23 cellular contexts compared by ENCODE assay signal in the genomic region with DNA sequence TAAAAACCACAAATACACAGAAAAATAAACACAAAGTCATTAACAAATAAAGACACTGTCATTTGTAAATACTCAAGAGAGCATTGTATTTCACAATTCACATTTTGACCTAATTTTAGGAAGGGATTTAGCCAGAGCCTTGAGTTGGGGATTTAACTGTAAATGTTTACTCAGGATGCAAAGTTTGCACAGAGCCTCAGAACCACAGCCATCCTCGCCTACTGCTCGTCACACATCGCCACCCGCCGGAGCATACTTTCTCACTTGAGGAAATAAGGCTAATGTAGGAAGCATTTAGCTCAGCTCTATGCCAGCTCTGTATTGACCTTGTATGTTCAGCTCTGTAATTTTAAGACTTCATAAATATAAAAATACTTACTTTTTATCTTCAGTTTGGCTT.
A peak's percentile ranks its signal among the peaks of the same experiment; 100 is the strongest.
DNase-seq lines count a peak whose midpoint lies in the region; ATAC-seq and TF ChIP-seq lines count a peak whose summit lies in the region.
"Had no signal": no experiment of that assay in that cellular context is flagged by ENCODE, and none has a peak within 500 bp of the region (broad histone marks: within the 10 kb centered on the region; RNA-seq: fewer than 3 reads in every experiment).

No MANE protein-coding gene starts in this region.

- peak; percentile 7 for DNase-seq in Daoy (ENCODE audit: low read depth)
- DNase-seq in NCI-H1930 (lab: John Stamatoyannopoulos, UW), result peak; percentile 35 to 59
- DNase-seq in SHP77 treated with DMSO at 0.1 percent for 48 hours (lab: John Stamatoyannopoulos, UW), result peak; percentile 51
- peak; percentile 8 for DNase-seq in mesendoderm
- no peak for DNase-seq in spleen
- DNase-seq in NK-92 (lab: John Stamatoyannopoulos, UW; ENCODE audit: unreplicated experiment), result no peak
- DNase-seq: activated naive CD8-positive, alpha-beta T cell treated with anti-CD3 and anti-CD28 coated beads, Interleukin-2, amount 10 ng/mL, durations not matched to agents 7 days and 5 days; CD4-positive, alpha-beta T cell; DND-41; endodermal cell; Karpas-422; left colon; NCI-H1436; NCI-H2227 treated with DMSO at 0.1 percent for 48 hours; stimulated activated CD4-positive, alpha-beta T cell treated with anti-CD3 and anti-CD28 coated beads, Interleukin-2, amount 100 ng/mL, for 24 hours; stimulated activated naive CD4-positive, alpha-beta T cell; SW 1271 had no signal

- no peak overlapping the region for H3K27ac ChIP-seq in mesendoderm (ENCODE audit: low read depth, low read length)
- H3K27ac ChIP-seq in spleen, result no peak overlapping the region
- H3K27ac ChIP-seq: body of pancreas, RWPE1 had no signal

- H3K4me1 ChIP-seq in mesendoderm (ENCODE audit: control insufficient read depth, low read depth, low read length), result no peaks in the 10 kb centered on the region
- no peaks in the 10 kb centered on the region for H3K4me1 ChIP-seq in spleen
- H3K4me1 ChIP-seq: body of pancreas had no signal

- H3K4me3 ChIP-seq in mesendoderm (ENCODE audit: low read length) (no peak overlapping the region), spleen (no peak overlapping the region)
- H3K4me3 ChIP-seq: body of pancreas had no signal

- H3K4me2 ChIP-seq in mesendoderm (ENCODE audit: low read length), result no peak overlapping the region

- H3K56ac ChIP-seq in mesendoderm (ENCODE audit: low read length), result no peak overlapping the region

- no peak overlapping the region for H3K4ac ChIP-seq in mesendoderm (ENCODE audit: low read depth, low read length)

- H3K36me3 ChIP-seq in mesendoderm (ENCODE audit: control insufficient read depth, insufficient read depth, low read length), result no peaks in the 10 kb centered on the region
- H3K36me3 ChIP-seq in spleen, result no peaks in the 10 kb centered on the region

- TF ChIP-seq CTCF in spleen (IDR thresholded peaks at IDR 0.05 in 8 of 11, conservative IDR thresholded peaks at IDR 0.05 in 3 of 11), result no peak

- no peak overlapping the region for H3K23ac ChIP-seq in mesendoderm (ENCODE audit: low read length)

- H2BK120ac ChIP-seq in mesendoderm (ENCODE audit: low read depth, low read length), result no peak overlapping the region

- H3K9me3 ChIP-seq in spleen, result peaks cover 0 to 7% (median 0%) of the 10 kb centered on the region in 8 donors
- H3K9me3 ChIP-seq: body of pancreas had no signal

- no peak overlapping the region for H4K8ac ChIP-seq in mesendoderm (ENCODE audit: low read depth, low read length)

- H3K27me3 ChIP-seq in mesendoderm (ENCODE audit: insufficient read depth, low read length, poor library complexity) (no peaks in the 10 kb centered on the region), spleen (replicated peaks in 1 of 7) (no peaks in the 10 kb centered on the region)
- H3K27me3 ChIP-seq: body of pancreas had no signal

- H3K79me2 ChIP-seq in mesendoderm (ENCODE audit: control insufficient read depth, insufficient read depth, low read length), result no peaks in the 10 kb centered on the region

- no peak for TF ChIP-seq POLR2A in spleen (IDR thresholded peaks at IDR 0.05)

- no CpG with 5 or more reads among the region's 5 CpGs for WGBS in mesendoderm (ENCODE audit: extremely low coverage, insufficient coverage, low lambda C conversion rate)
- 62 to 69% (median 64%) methylated on average over 5 of the region's 5 CpGs for WGBS in spleen, 5 donors

- H3K9ac ChIP-seq in mesendoderm (ENCODE audit: low read length), result no peak overlapping the region

- H2BK5ac ChIP-seq in mesendoderm (ENCODE audit: low read length), result no peak overlapping the region

- H4K5ac ChIP-seq in mesendoderm (ENCODE audit: low read length), result no peak overlapping the region

- no peaks in the 10 kb centered on the region for H3K79me1 ChIP-seq in mesendoderm (ENCODE audit: low read length)

- no peak overlapping the region for H2AK5ac ChIP-seq in mesendoderm (ENCODE audit: low read length)

- H2BK15ac ChIP-seq in mesendoderm (replicated peaks; ENCODE audit: low read depth), result no peak overlapping the region

- no peak overlapping the region for H3K18ac ChIP-seq in mesendoderm (ENCODE audit: low read length)

- intact Hi-C loops in spleen (cut with DNase I; ENCODE audit: low total_unique reads), result no loop called here

- ATAC-seq in HG02970 (IDR thresholded peaks at IDR 0.05; ENCODE audit: low FRiP score, unreplicated experiment), result no peak
- ATAC-seq: activated T-helper 17 cell treated with anti-CD3 and anti-CD28 coated beads, Interleukin-2, amount 50 U/mL, for 72 hours; body of pancreas; HCT116; left colon; natural killer cell treated with Interleukin-12 subunit alpha and Interleukin-12 subunit beta and Interleukin-15 and Interleukin-18, amount 100 ng/mL, for 72 hours had no signal

Comparison
In these comparisons a context has a peak if more than half of its experiments do, and no peak if none do; other contexts are left out.
1. DNase-seq: peak in Daoy (single experiment), NCI-H1930 (2 of 2), SHP77 treated with DMSO at 0.1 percent for 48 hours (single experiment) and mesendoderm (single experiment); none in spleen (single experiment) and NK-92 (single experiment).